Comparison of ENCODE assay signal across 23 cellular contexts in genomic region chr2:32074161-32074506, GRCh38. TPM values are rescaled to one million over a fixed set of nuclear protein-coding genes. Genes with fewer than 3 reads are reported as not detected.
DNase-seq lines count a peak whose midpoint lies in the region; ATAC-seq and TF ChIP-seq lines count a peak whose summit lies in the region.
"Had no signal": no experiment of that assay in that cellular context is flagged by ENCODE, and none has a peak within 500 bp of the region (broad histone marks: within the 10 kb centered on the region; RNA-seq: fewer than 3 reads in every experiment).

No MANE protein-coding gene starts in this region.

- H3K36me3 ChIP-seq in spleen: peaks cover 0 to 69% (median 0%) of the 10 kb centered on the region in 6 donors
- H3K36me3 ChIP-seq: Peyer's patch had no signal

- H3K4me1 ChIP-seq in spleen: peaks cover 0 to 45% (median under 1%) of the 10 kb centered on the region in 6 donors
- H3K4me1 ChIP-seq: Peyer's patch had no signal

- intact Hi-C loops in natural killer cell (cut with micrococcal nuclease): no loop called here
- intact Hi-C loops in spleen (cut with DNase I; ENCODE audit: low total_unique reads): no loop called here

- no peaks in the 10 kb centered on the region for H3K36me3 Mint-ChIP-seq in natural killer cell
- H3K36me3 Mint-ChIP-seq in natural killer cell treated with Interleukin-12 subunit alpha and Interleukin-12 subunit beta and Interleukin-15 and Interleukin-18, amount 100 ng/mL, for 72 hours: no peaks in the 10 kb centered on the region
- H3K36me3 Mint-ChIP-seq in nephron progenitor cell (ENCODE audit: low read depth): peaks cover 50% of the 10 kb centered on the region
- H3K36me3 Mint-ChIP-seq in type B pancreatic cell: peaks cover 4% of the 10 kb centered on the region

- no peak for ATAC-seq in natural killer cell
- ATAC-seq in natural killer cell treated with Interleukin-12 subunit alpha and Interleukin-12 subunit beta and Interleukin-15 and Interleukin-18, amount 100 ng/mL, for 72 hours: no peak
- ATAC-seq in left lobe of liver: peak; percentile 81
- ATAC-seq: GM23338, SK-N-SH treated with all-trans-retinoic acid at 6 μM for 48 hours had no signal

- H3K4me3 ChIP-seq in spleen: no peak overlapping the region
- H3K4me3 ChIP-seq: GM23338, Peyer's patch had no signal

- 90 to 99% (median 93%) methylated on average over 2 of the region's 2 CpGs for WGBS in spleen, 5 donors

- H3K27ac Mint-ChIP-seq in natural killer cell: peak overlapping the region; percentile 14 to 24
- no peak overlapping the region for H3K27ac Mint-ChIP-seq in natural killer cell treated with Interleukin-12 subunit alpha and Interleukin-12 subunit beta and Interleukin-15 and Interleukin-18, amount 100 ng/mL, for 72 hours
- peak overlapping the region; percentile 73 for H3K27ac Mint-ChIP-seq in nephron progenitor cell
- H3K27ac Mint-ChIP-seq in type B pancreatic cell: peak overlapping the region; percentile 70
- H3K27ac Mint-ChIP-seq: GM23338 had no signal

- TF ChIP-seq POLR2A in spleen (IDR thresholded peaks at IDR 0.05): no peak

- H3K27me3 Mint-ChIP-seq in natural killer cell (ENCODE audit: low read depth in 2 of 2): no peaks in the 10 kb centered on the region
- no peaks in the 10 kb centered on the region for H3K27me3 Mint-ChIP-seq in natural killer cell treated with Interleukin-12 subunit alpha and Interleukin-12 subunit beta and Interleukin-15 and Interleukin-18, amount 100 ng/mL, for 72 hours
- no peaks in the 10 kb centered on the region for H3K27me3 Mint-ChIP-seq in nephron progenitor cell (ENCODE audit: low read depth, poor library complexity)
- H3K27me3 Mint-ChIP-seq in type B pancreatic cell: no peaks in the 10 kb centered on the region

- H3K4me3 Mint-ChIP-seq in natural killer cell (no peak overlapping the region), nephron progenitor cell (no peak overlapping the region), type B pancreatic cell (no peak overlapping the region)
- no peak overlapping the region for H3K4me3 Mint-ChIP-seq in natural killer cell treated with Interleukin-12 subunit alpha and Interleukin-12 subunit beta and Interleukin-15 and Interleukin-18, amount 100 ng/mL, for 72 hours
- H3K4me3 Mint-ChIP-seq: GM23338 had no signal

- no peak overlapping the region for H3K27ac ChIP-seq in spleen
- H3K27ac ChIP-seq: HL-60 had no signal

- no peaks in the 10 kb centered on the region for H3K9me3 Mint-ChIP-seq in natural killer cell
- H3K9me3 Mint-ChIP-seq in natural killer cell treated with Interleukin-12 subunit alpha and Interleukin-12 subunit beta and Interleukin-15 and Interleukin-18, amount 100 ng/mL, for 72 hours: no peaks in the 10 kb centered on the region
- no peaks in the 10 kb centered on the region for H3K9me3 Mint-ChIP-seq in nephron progenitor cell
- no peaks in the 10 kb centered on the region for H3K9me3 Mint-ChIP-seq in type B pancreatic cell
- H3K9me3 Mint-ChIP-seq: GM23338 had no signal

- DNase-seq in natural killer cell: no peak
- no peak for DNase-seq in natural killer cell treated with Interleukin-12 subunit alpha and Interleukin-12 subunit beta and Interleukin-15 and Interleukin-18, amount 100 ng/mL, for 72 hours (ENCODE audit: low spot score)
- DNase-seq in left lobe of liver (ENCODE audit: low spot score): no peak
- DNase-seq in nephron progenitor cell: no peak
- no peak for DNase-seq in type B pancreatic cell (ENCODE audit: extremely low spot score, unreplicated experiment)
- no peak for DNase-seq in spleen
- DNase-seq in AG20443 (ENCODE audit: low spot score): no peak
- DNase-seq in GM20000 (ENCODE audit: low spot score): no peak
- DNase-seq: 8988T, ACHN, DMS53, HCEC 1CT, NCI-H1092, NCI-H1417 treated with DMSO at 0.1 percent for 48 hours, NCI-H1694 treated with DMSO at 0.1 percent for 48 hours, NCI-H2081, NCI-H2227 treated with DMSO at 0.1 percent for 48 hours, NCI-H69, OCI-M1, Peyer's patch had no signal

- no peaks in the 10 kb centered on the region for H3K9me3 ChIP-seq in spleen
- H3K9me3 ChIP-seq: Peyer's patch had no signal

- no peaks in the 10 kb centered on the region for H3K27me3 ChIP-seq in spleen (replicated peaks in 1 of 7)
- H3K27me3 ChIP-seq: Peyer's patch had no signal

- TF ChIP-seq CTCF in natural killer cell (IDR thresholded peaks at IDR 0.05) (no peak), nephron progenitor cell (IDR thresholded peaks at IDR 0.05) (no peak), type B pancreatic cell (conservative IDR thresholded peaks at IDR 0.05) (no peak), spleen (IDR thresholded peaks at IDR 0.05 in 8 of 11, conservative IDR thresholded peaks at IDR 0.05 in 3 of 11) (no peak), GM20000 (IDR thresholded peaks at IDR 0.05; ENCODE audit: extremely low read depth, missing control alignments) (no peak)

- peaks cover 31 to 37% of the 10 kb centered on the region in 2 donors for H3K4me1 Mint-ChIP-seq in natural killer cell
- H3K4me1 Mint-ChIP-seq in natural killer cell treated with Interleukin-12 subunit alpha and Interleukin-12 subunit beta and Interleukin-15 and Interleukin-18, amount 100 ng/mL, for 72 hours (ENCODE audit: low read depth in 2 of 2): peaks cover 11 to 13% of the 10 kb centered on the region in 2 donors
- no peaks in the 10 kb centered on the region for H3K4me1 Mint-ChIP-seq in nephron progenitor cell
- H3K4me1 Mint-ChIP-seq in type B pancreatic cell (ENCODE audit: unreplicated experiment): no peaks in the 10 kb centered on the region
- H3K4me1 Mint-ChIP-seq: GM23338 had no signal

RNA-seq across cellular contexts. Expression of gene SPAST, which starts 10.8 kb away (rescaled TPM):
- total RNA-seq in natural killer cell: 10 to 100 TPM; 16.8 to 27.5 (median 22.5) TPM
- total RNA-seq in natural killer cell treated with Interleukin-12 subunit alpha and Interleukin-12 subunit beta and Interleukin-15 and Interleukin-18, amount 100 ng/mL, for 72 hours: 10 to 100 TPM; 16.6 to 18.2 TPM
- 9.4 TPM for total RNA-seq in left lobe of liver
- total RNA-seq in type B pancreatic cell (ENCODE audit: low replicate concordance): 22.1 and 28.4 TPM in 2 replicates
- 10 to 100 TPM; 18.9 to 28.5 (median 21.6) TPM for total RNA-seq in spleen
- polyA plus RNA-seq in spleen: 1 to 10 TPM; 4.2 to 6.1 (median 5.0) TPM

RNA-seq across cellular contexts. Expression of gene DPY30, which starts 34.5 kb away (rescaled TPM):
- total RNA-seq in natural killer cell (10 to 100 TPM; 24.3 to 36.6 (median 25.7) TPM), left lobe of liver (25.9 TPM), type B pancreatic cell (ENCODE audit: low replicate concordance) (84.4 and 84.5 TPM in 2 replicates), spleen (10 to 100 TPM; 31.9 to 47.7 (median 44.8) TPM)
- total RNA-seq in natural killer cell treated with Interleukin-12 subunit alpha and Interleukin-12 subunit beta and Interleukin-15 and Interleukin-18, amount 100 ng/mL, for 72 hours: 10 to 100 TPM; 40.4 to 58.8 TPM
- polyA plus RNA-seq in spleen: 10 to 100 TPM; 74.1 to 86.4 (median 84.9) TPM

Comparison
In these comparisons a context has a peak if more than half of its experiments do, and no peak if none do; other contexts are left out.
1. H3K27ac Mint-ChIP-seq: peak in natural killer cell (2 of 2), nephron progenitor cell (single experiment) and type B pancreatic cell (single experiment); none in natural killer cell treated with Interleukin-12 subunit alpha and Interleukin-12 subunit beta and Interleukin-15 and Interleukin-18, amount 100 ng/mL, for 72 hours (0 of 2).